Comparison of ENCODE assay signal across 1 cellular context in genomic region chr2:196586511-196586991, GRCh38.
TF ChIP-seq lines count a peak whose summit lies in the region.

No MANE protein-coding gene starts in this region.

TF ChIP-seq in HCT116, 20 proteins besides CTCF, POLR2A, EP300 and RAD21 (continued from another document):
- TF ChIP-seq ZBTB33 (IDR thresholded peaks at IDR 0.05; ENCODE audit: extremely low read depth, insufficient replicate concordance, low read length) (no peak), EGR1 (IDR thresholded peaks at IDR 0.05; ENCODE audit: low read depth) (no peak), YY1 (IDR thresholded peaks at IDR 0.05; ENCODE audit: extremely low read depth, insufficient replicate concordance, low read depth, low read length) (no peak)
- TF ChIP-seq, protein P1, sequence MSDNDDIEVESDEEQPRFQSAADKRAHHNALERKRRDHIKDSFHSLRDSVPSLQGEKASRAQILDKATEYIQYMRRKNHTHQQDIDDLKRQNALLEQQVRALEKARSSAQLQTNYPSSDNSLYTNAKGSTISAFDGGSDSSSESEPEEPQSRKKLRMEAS (IDR thresholded peaks at IDR 0.05) = no peak
